Comparison of ENCODE assay signal across 2 cellular contexts in the genomic region with DNA sequence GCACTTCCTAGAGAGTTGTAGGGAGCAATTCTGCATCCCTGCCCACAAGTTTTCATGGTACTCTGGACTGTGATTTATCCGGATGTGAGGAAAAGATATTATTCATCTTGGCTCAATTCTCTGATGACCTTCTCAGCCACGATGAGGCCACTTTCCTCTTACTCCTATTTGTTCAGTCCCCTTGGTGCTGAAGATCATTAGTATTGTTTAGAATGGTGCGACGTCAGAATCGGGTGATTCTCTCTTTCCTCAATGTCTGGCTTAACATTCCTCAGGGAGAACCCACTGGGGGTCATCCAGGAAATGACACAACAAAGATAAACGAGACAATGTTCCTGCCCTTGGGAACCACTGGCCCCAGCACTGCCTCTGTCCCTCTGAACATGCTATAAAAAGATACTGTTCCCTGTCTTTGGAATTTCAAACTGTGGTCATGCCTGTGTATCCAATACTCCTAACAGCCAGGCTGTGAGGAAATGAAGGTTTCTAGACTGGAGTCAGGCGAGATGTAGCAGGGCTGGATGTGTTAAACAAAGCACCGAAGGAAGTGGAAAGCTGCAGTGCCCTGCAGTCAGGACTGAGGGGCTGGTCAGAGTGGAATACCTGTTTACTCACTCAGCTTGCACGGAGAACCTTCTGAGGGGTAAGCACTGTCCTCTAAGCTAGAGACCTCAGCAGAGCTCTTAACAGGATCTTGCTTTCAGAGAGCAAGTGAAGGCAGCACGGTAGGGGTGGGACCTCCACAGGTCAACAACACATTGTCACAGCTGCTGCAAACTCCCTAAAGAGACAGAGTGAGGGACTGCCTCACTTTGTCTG.
TF ChIP-seq lines count a peak whose summit lies in the region.

No MANE protein-coding gene starts in this region.

TF ChIP-seq in GM23338, 12 proteins besides CTCF, POLR2A, EP300 and RAD21 (continued from another document):
- TF ChIP-seq, protein P1, sequence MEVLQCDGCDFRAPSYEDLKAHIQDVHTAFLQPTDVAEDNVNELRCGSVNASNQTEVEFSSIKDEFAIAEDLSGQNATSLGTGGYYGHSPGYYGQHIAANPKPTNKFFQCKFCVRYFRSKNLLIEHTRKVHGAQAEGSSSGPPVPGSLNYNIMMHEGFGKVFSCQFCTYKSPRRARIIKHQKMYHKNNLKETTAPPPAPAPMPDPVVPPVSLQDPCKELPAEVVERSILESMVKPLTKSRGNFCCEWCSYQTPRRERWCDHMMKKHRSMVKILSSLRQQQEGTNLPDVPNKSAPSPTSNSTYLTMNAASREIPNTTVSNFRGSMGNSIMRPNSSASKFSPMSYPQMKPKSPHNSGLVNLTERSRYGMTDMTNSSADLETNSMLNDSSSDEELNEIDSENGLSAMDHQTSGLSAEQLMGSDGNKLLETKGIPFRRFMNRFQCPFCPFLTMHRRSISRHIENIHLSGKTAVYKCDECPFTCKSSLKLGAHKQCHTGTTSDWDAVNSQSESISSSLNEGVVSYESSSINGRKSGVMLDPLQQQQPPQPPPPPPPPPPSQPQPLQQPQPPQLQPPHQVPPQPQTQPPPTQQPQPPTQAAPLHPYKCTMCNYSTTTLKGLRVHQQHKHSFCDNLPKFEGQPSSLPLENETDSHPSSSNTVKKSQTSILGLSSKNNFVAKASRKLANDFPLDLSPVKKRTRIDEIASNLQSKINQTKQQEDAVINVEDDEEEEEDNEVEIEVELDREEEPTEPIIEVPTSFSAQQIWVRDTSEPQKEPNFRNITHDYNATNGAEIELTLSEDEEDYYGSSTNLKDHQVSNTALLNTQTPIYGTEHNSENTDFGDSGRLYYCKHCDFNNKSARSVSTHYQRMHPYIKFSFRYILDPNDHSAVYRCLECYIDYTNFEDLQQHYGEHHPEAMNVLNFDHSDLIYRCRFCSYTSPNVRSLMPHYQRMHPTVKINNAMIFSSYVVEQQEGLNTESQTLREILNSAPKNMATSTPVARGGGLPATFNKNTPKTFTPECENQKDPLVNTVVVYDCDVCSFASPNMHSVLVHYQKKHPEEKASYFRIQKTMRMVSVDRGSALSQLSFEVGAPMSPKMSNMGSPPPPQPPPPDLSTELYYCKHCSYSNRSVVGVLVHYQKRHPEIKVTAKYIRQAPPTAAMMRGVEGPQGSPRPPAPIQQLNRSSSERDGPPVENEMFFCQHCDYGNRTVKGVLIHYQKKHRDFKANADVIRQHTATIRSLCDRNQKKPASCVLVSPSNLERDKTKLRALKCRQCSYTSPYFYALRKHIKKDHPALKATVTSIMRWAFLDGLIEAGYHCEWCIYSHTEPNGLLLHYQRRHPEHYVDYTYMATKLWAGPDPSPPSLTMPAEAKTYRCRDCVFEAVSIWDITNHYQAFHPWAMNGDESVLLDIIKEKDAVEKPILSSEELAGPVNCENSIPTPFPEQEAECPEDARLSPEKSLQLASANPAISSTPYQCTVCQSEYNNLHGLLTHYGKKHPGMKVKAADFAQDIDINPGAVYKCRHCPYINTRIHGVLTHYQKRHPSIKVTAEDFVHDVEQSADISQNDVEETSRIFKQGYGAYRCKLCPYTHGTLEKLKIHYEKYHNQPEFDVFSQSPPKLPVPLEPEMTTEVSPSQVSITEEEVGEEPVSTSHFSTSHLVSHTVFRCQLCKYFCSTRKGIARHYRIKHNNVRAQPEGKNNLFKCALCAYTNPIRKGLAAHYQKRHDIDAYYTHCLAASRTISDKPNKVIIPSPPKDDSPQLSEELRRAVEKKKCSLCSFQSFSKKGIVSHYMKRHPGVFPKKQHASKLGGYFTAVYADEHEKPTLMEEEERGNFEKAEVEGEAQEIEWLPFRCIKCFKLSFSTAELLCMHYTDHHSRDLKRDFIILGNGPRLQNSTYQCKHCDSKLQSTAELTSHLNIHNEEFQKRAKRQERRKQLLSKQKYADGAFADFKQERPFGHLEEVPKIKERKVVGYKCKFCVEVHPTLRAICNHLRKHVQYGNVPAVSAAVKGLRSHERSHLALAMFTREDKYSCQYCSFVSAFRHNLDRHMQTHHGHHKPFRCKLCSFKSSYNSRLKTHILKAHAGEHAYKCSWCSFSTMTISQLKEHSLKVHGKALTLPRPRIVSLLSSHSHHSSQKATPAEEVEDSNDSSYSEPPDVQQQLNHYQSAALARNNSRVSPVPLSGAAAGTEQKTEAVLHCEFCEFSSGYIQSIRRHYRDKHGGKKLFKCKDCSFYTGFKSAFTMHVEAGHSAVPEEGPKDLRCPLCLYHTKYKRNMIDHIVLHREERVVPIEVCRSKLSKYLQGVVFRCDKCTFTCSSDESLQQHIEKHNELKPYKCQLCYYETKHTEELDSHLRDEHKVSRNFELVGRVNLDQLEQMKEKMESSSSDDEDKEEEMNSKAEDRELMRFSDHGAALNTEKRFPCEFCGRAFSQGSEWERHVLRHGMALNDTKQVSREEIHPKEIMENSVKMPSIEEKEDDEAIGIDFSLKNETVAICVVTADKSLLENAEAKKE (CRISPR knock-in tag; IDR thresholded peaks at IDR 0.05): no peak
- no peak for TF ChIP-seq EZH2 (IDR thresholded peaks at IDR 0.05; ENCODE audit: low read depth, unreplicated experiment)
- TF ChIP-seq, protein P2, sequence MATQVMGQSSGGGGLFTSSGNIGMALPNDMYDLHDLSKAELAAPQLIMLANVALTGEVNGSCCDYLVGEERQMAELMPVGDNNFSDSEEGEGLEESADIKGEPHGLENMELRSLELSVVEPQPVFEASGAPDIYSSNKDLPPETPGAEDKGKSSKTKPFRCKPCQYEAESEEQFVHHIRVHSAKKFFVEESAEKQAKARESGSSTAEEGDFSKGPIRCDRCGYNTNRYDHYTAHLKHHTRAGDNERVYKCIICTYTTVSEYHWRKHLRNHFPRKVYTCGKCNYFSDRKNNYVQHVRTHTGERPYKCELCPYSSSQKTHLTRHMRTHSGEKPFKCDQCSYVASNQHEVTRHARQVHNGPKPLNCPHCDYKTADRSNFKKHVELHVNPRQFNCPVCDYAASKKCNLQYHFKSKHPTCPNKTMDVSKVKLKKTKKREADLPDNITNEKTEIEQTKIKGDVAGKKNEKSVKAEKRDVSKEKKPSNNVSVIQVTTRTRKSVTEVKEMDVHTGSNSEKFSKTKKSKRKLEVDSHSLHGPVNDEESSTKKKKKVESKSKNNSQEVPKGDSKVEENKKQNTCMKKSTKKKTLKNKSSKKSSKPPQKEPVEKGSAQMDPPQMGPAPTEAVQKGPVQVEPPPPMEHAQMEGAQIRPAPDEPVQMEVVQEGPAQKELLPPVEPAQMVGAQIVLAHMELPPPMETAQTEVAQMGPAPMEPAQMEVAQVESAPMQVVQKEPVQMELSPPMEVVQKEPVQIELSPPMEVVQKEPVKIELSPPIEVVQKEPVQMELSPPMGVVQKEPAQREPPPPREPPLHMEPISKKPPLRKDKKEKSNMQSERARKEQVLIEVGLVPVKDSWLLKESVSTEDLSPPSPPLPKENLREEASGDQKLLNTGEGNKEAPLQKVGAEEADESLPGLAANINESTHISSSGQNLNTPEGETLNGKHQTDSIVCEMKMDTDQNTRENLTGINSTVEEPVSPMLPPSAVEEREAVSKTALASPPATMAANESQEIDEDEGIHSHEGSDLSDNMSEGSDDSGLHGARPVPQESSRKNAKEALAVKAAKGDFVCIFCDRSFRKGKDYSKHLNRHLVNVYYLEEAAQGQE (IDR thresholded peaks at IDR 0.05; ENCODE audit: unreplicated experiment): no peak

TF ChIP-seq in WTC11, 78 proteins besides CTCF, POLR2A, EP300 and RAD21 (continued from another document):
- TF ChIP-seq, protein P3, sequence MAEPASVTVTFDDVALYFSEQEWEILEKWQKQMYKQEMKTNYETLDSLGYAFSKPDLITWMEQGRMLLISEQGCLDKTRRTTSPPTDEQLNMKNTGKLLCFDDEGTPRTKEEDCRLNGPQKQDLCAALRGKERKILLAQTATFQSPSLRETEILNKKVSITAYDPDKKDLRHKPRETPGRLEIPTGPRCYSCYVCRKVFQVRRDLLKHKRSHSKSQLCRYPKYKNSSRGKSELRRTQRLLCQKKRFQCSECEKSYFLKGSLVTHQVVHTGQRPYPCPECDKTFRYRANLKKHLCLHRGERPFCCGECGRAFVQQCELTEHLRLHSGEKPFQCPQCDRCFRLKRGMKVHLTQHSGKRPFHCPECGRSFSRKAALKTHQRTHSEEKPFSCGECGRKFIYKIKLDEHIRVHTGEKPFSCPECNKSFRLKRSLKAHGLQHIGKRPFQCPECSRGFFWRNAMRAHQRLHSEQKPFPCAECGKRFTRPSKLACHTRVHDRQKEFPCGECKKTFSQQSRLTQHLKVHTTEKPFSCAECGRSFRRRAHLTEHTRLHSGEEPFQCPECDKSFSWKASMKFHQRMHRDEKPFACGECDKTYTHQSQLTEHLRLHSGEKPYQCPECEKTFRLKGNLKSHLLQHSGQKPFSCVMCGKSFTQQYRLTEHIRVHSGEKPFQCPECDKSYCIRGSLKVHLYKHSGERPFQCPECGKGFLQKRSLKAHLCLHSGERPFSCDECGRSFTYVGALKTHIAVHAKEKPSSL (CRISPR knock-in tag; conservative IDR thresholded peaks at IDR 0.05): no peak
- TF ChIP-seq OVOL2 (CRISPR knock-in tag; IDR thresholded peaks at IDR 0.05; ENCODE audit: borderline replicate concordance): no peak
- TF ChIP-seq TCF7 (CRISPR knock-in tag; IDR thresholded peaks at IDR 0.05; ENCODE audit: low read depth): no peak
- no peak for TF ChIP-seq ZNF219 (CRISPR knock-in tag; IDR thresholded peaks at IDR 0.05; ENCODE audit: borderline replicate concordance)
- TF ChIP-seq, protein P4, sequence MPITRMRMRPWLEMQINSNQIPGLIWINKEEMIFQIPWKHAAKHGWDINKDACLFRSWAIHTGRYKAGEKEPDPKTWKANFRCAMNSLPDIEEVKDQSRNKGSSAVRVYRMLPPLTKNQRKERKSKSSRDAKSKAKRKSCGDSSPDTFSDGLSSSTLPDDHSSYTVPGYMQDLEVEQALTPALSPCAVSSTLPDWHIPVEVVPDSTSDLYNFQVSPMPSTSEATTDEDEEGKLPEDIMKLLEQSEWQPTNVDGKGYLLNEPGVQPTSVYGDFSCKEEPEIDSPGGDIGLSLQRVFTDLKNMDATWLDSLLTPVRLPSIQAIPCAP (CRISPR knock-in tag; IDR thresholded peaks at IDR 0.05): no peak
- TF ChIP-seq SOX15 (CRISPR knock-in tag; IDR thresholded peaks at IDR 0.05): no peak
- TF ChIP-seq RELA (CRISPR knock-in tag; IDR thresholded peaks at IDR 0.05; ENCODE audit: borderline replicate concordance): no peak
- TF ChIP-seq, protein P5, sequence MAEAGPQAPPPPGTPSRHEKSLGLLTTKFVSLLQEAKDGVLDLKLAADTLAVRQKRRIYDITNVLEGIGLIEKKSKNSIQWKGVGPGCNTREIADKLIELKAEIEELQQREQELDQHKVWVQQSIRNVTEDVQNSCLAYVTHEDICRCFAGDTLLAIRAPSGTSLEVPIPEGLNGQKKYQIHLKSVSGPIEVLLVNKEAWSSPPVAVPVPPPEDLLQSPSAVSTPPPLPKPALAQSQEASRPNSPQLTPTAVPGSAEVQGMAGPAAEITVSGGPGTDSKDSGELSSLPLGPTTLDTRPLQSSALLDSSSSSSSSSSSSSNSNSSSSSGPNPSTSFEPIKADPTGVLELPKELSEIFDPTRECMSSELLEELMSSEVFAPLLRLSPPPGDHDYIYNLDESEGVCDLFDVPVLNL (CRISPR knock-in tag; IDR thresholded peaks at IDR 0.05; ENCODE audit: borderline replicate concordance, low read depth): no peak
- TF ChIP-seq, protein P6, sequence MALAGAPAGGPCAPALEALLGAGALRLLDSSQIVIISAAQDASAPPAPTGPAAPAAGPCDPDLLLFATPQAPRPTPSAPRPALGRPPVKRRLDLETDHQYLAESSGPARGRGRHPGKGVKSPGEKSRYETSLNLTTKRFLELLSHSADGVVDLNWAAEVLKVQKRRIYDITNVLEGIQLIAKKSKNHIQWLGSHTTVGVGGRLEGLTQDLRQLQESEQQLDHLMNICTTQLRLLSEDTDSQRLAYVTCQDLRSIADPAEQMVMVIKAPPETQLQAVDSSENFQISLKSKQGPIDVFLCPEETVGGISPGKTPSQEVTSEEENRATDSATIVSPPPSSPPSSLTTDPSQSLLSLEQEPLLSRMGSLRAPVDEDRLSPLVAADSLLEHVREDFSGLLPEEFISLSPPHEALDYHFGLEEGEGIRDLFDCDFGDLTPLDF (CRISPR knock-in tag; IDR thresholded peaks at IDR 0.05): no peak
